In the genomic region with DNA sequence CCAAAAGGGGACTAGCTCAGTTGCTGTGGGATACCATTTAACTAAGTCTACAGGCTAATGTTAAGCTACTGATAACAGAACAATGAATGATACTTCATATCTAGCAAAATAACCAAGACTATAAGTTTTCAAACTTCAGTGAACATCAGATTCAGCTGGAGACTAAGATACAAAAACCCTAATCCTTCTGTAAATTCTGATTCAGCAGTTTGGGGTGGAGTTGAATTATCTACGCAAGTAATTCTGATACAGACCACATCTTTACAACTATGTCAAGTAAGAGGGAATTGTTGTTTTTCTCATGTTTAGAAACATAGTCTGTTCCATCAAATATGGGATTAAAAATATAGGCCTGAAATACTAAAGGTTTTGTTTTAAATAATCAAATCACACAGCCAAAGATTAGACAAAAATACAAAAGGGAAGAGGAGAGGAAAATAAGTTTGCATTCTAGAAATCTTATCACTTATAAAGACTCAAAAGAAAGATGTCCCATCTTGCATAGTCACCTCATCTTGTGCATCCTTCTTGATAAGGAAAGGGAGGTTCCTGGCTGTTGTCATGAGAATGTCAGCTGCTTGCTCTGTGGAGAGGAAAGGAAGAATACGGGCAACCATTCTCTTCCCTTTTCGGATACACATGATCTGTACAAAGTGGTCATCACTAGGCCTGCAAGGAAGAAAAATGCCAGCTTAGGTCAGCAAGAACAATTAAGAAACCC, we compare ENCODE assay signal across 20 cellular contexts.
"Had no signal": no experiment of that assay in that cellular context is flagged by ENCODE, and none has a peak within 500 bp of the region (broad histone marks: within the 10 kb centered on the region; RNA-seq: fewer than 3 reads in every experiment).

No MANE protein-coding gene starts in this region.

- H3K9me3 Mint-ChIP-seq: activated naive CD4-positive, alpha-beta T cell treated with anti-CD3 and anti-CD28 coated beads, Interleukin-2, amount 10 ng/mL, durations not matched to agents 7 days and 5 days; memory B cell; T-cell had no signal

- ATAC-seq: body of pancreas, heart right ventricle, left cardiac atrium, pancreas, right cardiac atrium, T-cell had no signal

- H3K4me3 ChIP-seq: body of pancreas, cardiac muscle cell, heart right ventricle, pancreas, transverse colon, uterus had no signal

- H3K4me1 ChIP-seq: heart right ventricle, transverse colon, uterus had no signal

- H3K27ac Mint-ChIP-seq: memory B cell, nephron progenitor cell, T-cell had no signal

- H3K27me3 Mint-ChIP-seq: activated naive CD4-positive, alpha-beta T cell treated with anti-CD3 and anti-CD28 coated beads, Interleukin-2, amount 10 ng/mL, durations not matched to agents 7 days and 5 days; memory B cell; T-cell had no signal

- H3K27me3 ChIP-seq: body of pancreas, cardiac muscle cell, heart right ventricle, pancreas, transverse colon, uterus had no signal

- H3K36me3 ChIP-seq: uterus had no signal

- H3K4me1 Mint-ChIP-seq: activated naive CD4-positive, alpha-beta T cell treated with anti-CD3 and anti-CD28 coated beads, Interleukin-2, amount 10 ng/mL, durations not matched to agents 7 days and 5 days; nephron progenitor cell; T-cell had no signal

- H3K9me3 ChIP-seq: body of pancreas, heart right ventricle, pancreas, transverse colon, uterus had no signal

- DNase-seq: activated CD4-positive, alpha-beta T cell treated with anti-CD3 and anti-CD28 coated beads for 48 hours; activated effector memory CD4-positive, alpha-beta T cell treated with anti-CD3 and anti-CD28 coated beads, Interleukin-2, amount 50 U/mL, for 16 hours; activated naive CD4-positive, alpha-beta T cell treated with anti-CD3 and anti-CD28 coated beads, Interleukin-2, amount 10 ng/mL, durations not matched to agents 7 days and 5 days; activated T-cell treated with anti-CD3 and anti-CD28 coated beads, Interleukin-2, amount 50 U/mL, for 48 hours; anterior cingulate cortex; body of pancreas; heart right ventricle; islet precursor cell; left cardiac atrium; nephron progenitor cell; pancreas; right cardiac atrium; stimulated activated CD4-positive, alpha-beta T cell treated with anti-CD3 and anti-CD28 coated beads, Interleukin-4, amount 100 ng/mL, for 24 hours; T-cell; T-helper 9 cell; transverse colon; uterus had no signal

- H3K4me3 Mint-ChIP-seq: activated naive CD4-positive, alpha-beta T cell treated with anti-CD3 and anti-CD28 coated beads, Interleukin-2, amount 10 ng/mL, durations not matched to agents 7 days and 5 days; memory B cell; nephron progenitor cell; T-cell had no signal

- H3K27ac ChIP-seq: body of pancreas, cardiac muscle cell, epithelial cell of prostate, heart right ventricle, pancreas, transverse colon, uterus had no signal
